8 cellular contexts compared by ENCODE assay signal in genomic region chr17:31525801-31526549, GRCh38.
DNase-seq lines count a peak whose midpoint lies in the region; ATAC-seq and TF ChIP-seq lines count a peak whose summit lies in the region.

No MANE protein-coding gene starts in this region.

- peak; percentile 28 for ATAC-seq in GM21529 (IDR thresholded peaks at IDR 0.05; ENCODE audit: unreplicated experiment)
- ATAC-seq in GM19035 (IDR thresholded peaks at IDR 0.05; ENCODE audit: unreplicated experiment): no peak

- peak; percentile 14 for TF ChIP-seq CTCF in AG09319 (IDR thresholded peaks at IDR 0.05; ENCODE audit: low read depth, low read length)

- in situ Hi-C loops in SK-MEL-5 (cut with HindIII; ENCODE audit: low pct_unique_long_range_greater_than_20kb, low sequenced_read_pairs): no loop called here

- DNase-seq in AG09319 (ENCODE audit: extremely low read depth, low read depth) (no peak), SK-MEL-5 (ENCODE audit: low read depth, low spot score) (peak; percentile 52), iPS-NIHi7 (ENCODE audit: extremely low spot score) (peak; percentile 53), OCI-M2 (lab: John Stamatoyannopoulos, UW; ENCODE audit: unreplicated experiment) (no peak), DMS153 treated with DMSO at 0.1 percent for 48 hours (lab: John Stamatoyannopoulos, UW; ENCODE audit: unreplicated experiment) (no peak)
- DNase-seq in stimulated activated naive CD4-positive, alpha-beta T cell (lab: John Stamatoyannopoulos, UW): no peak

Comparison
In these comparisons a context has a peak if more than half of its experiments do, and no peak if none do; other contexts are left out.
1. DNase-seq: peak in SK-MEL-5 (single experiment) and iPS-NIHi7 (single experiment); none in AG09319 (single experiment), stimulated activated naive CD4-positive, alpha-beta T cell (0 of 6), OCI-M2 (single experiment) and DMS153 treated with DMSO at 0.1 percent for 48 hours (single experiment).